8 cellular contexts compared by ENCODE assay signal in the genomic region with DNA sequence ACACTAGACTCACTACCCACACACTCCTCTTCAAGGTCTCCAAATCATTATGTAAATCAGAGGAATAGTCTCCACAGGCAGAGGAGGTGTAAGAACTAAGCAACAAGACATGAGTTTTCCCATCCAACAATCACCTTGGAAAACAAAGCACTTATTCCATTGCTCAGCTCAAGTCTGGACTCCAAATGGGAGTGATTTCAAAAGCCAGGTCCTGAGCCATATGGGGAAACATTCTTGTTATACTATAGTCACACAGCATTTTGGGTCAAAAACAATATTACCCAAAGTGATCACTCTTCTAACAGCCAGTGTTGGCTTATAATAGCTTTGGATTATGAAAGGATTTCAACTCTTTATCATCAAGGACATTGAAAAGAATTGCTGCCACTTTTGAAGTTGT. TPM values are rescaled to one million over a fixed set of nuclear protein-coding genes. Genes with fewer than 3 reads are reported as not detected.
A peak's percentile ranks its signal among the peaks of the same experiment; 100 is the strongest.
DNase-seq lines count a peak whose midpoint lies in the region; ATAC-seq and TF ChIP-seq lines count a peak whose summit lies in the region.

No MANE protein-coding gene starts in this region.

- peaks cover 3% of the 10 kb centered on the region for H3K27me3 Mint-ChIP-seq in memory B cell

- H3K4me3 Mint-ChIP-seq in memory B cell, result peak overlapping the region; percentile 87

- H3K36me3 ChIP-seq in heart left ventricle (peaks cover 0 to 3% (median 0%) of the 10 kb centered on the region in 9 donors), tibial nerve (peaks cover 0 to 14% (median 0%) of the 10 kb centered on the region in 3 donors)

- no peaks in the 10 kb centered on the region for H3K36me3 Mint-ChIP-seq in activated naive CD4-positive, alpha-beta T cell treated with anti-CD3 and anti-CD28 coated beads, Interleukin-2, amount 50 U/mL, for 72 hours
- no peaks in the 10 kb centered on the region for H3K36me3 Mint-ChIP-seq in memory B cell

- H3K4me3 ChIP-seq in heart left ventricle (peak overlapping the region in 9 of 12 donors; percentile 51 to 71 (median 61)), tibial nerve (peak overlapping the region in 2 of 4 donors; percentile 64)

- H3K9me3 Mint-ChIP-seq in activated naive CD4-positive, alpha-beta T cell treated with anti-CD3 and anti-CD28 coated beads, Interleukin-2, amount 50 U/mL, for 72 hours, result no peaks in the 10 kb centered on the region
- no peaks in the 10 kb centered on the region for H3K9me3 Mint-ChIP-seq in memory B cell

- no peaks in the 10 kb centered on the region for H3K27me3 ChIP-seq in heart left ventricle
- no peaks in the 10 kb centered on the region for H3K27me3 ChIP-seq in tibial nerve

- DNase-seq in heart left ventricle, result no peak
- no peak for DNase-seq in Right ventricle myocardium superior
- no peak for DNase-seq in activated naive CD4-positive, alpha-beta T cell treated with anti-CD3 and anti-CD28 coated beads, Interleukin-2, amount 50 U/mL, for 72 hours (ENCODE audit: low spot score in 2 of 2)
- no peak for DNase-seq in memory B cell (ENCODE audit: low spot score in 2 of 2)
- DNase-seq in tibial nerve (ENCODE audit: low spot score in 2 of 2), result no peak
- DNase-seq in NCI-H446 (lab: John Stamatoyannopoulos, UW), result no peak
- DNase-seq in iPS-NIHi7 (ENCODE audit: extremely low spot score), result no peak

- ATAC-seq in heart left ventricle (no peak), Right ventricle myocardium superior (ENCODE audit: poor library complexity) (no peak), memory B cell (ENCODE audit: low read depth) (no peak), HG03521 (IDR thresholded peaks at IDR 0.05; ENCODE audit: unreplicated experiment) (no peak)
- ATAC-seq in activated naive CD4-positive, alpha-beta T cell treated with anti-CD3 and anti-CD28 coated beads, Interleukin-2, amount 50 U/mL, for 72 hours, result peak in 1 of 2 donors; percentile 6

- peak overlapping the region; percentile 96 for H3K27ac Mint-ChIP-seq in activated naive CD4-positive, alpha-beta T cell treated with anti-CD3 and anti-CD28 coated beads, Interleukin-2, amount 50 U/mL, for 72 hours
- peak overlapping the region; percentile 91 for H3K27ac Mint-ChIP-seq in memory B cell

- TF ChIP-seq CTCF in heart left ventricle (IDR thresholded peaks at IDR 0.05) (no peak), tibial nerve (IDR thresholded peaks at IDR 0.05) (no peak)

- TF ChIP-seq POLR2A in heart left ventricle (IDR thresholded peaks at IDR 0.05) (no peak), tibial nerve (IDR thresholded peaks at IDR 0.05) (no peak)

- intact Hi-C loops in heart left ventricle (cut with DNase I) (loop anchor here (1.0 to 10.0 kb wide), 11 partner anchors 21 to 153 kb away; partner anchors contain the start of genes RPL7L1 (in 8 of the 10) and TBCC (in 1 of the 10)), Right ventricle myocardium superior (cut with DNase I) (loop anchor here (2.0 kb wide), 1 partner anchor 65 kb away; no protein-coding TSS in a partner anchor)

- TF ChIP-seq EP300 in tibial nerve (IDR thresholded peaks at IDR 0.05), result no peak

- H3K4me1 ChIP-seq in heart left ventricle, result peaks cover 0 to 18% (median 11%) of the 10 kb centered on the region in 12 donors
- H3K4me1 ChIP-seq in tibial nerve, result peaks cover 0 to 15% (median 8%) of the 10 kb centered on the region in 4 donors

- H3K27ac ChIP-seq in heart left ventricle (peak overlapping the region; percentile 2 to 90 (median 72)), tibial nerve (peak overlapping the region; percentile 30 to 87 (median 82))

- H3K9me3 ChIP-seq in heart left ventricle, result no peaks in the 10 kb centered on the region
- H3K9me3 ChIP-seq in tibial nerve, result no peaks in the 10 kb centered on the region

- peaks cover 7% of the 10 kb centered on the region for H3K4me1 Mint-ChIP-seq in memory B cell

RNA-seq across cellular contexts. Expression of gene PRPH2, which starts 3.6 kb away (rescaled TPM):
- 1 to 10 TPM in 5 of 9 donors, under 1 TPM in 4; 0.44 to 2.6 (median 1.0) TPM for total RNA-seq in heart left ventricle
- under 1 TPM; 0.23 to 0.91 TPM for polyA plus RNA-seq in heart left ventricle
- 0.30 TPM for total RNA-seq in Right ventricle myocardium superior
- total RNA-seq in activated naive CD4-positive, alpha-beta T cell treated with anti-CD3 and anti-CD28 coated beads, Interleukin-2, amount 50 U/mL, for 72 hours, result not detected
- 1 to 10 TPM in 2 of 4 donors, under 1 TPM in 1, not detected in 1; 0.22 to 1.5 (median 1.2) TPM for total RNA-seq in tibial nerve

RNA-seq across cellular contexts. Expression of gene TBCC, which starts 19.9 kb away (rescaled TPM):
- total RNA-seq in heart left ventricle (10 to 100 TPM; 10.4 to 21.7 (median 15.4) TPM), Right ventricle myocardium superior (10.2 TPM), tibial nerve (10 to 100 TPM; 20.7 to 29.4 (median 25.4) TPM)
- 10 to 100 TPM; 16.9 to 19.7 TPM for polyA plus RNA-seq in heart left ventricle
- total RNA-seq in activated naive CD4-positive, alpha-beta T cell treated with anti-CD3 and anti-CD28 coated beads, Interleukin-2, amount 50 U/mL, for 72 hours, result 10 to 100 TPM; 14.2 to 19.5 TPM

RNA-seq across cellular contexts. Expression of gene BICRAL, which starts 55.8 kb away (rescaled TPM):
- total RNA-seq in heart left ventricle (10 to 100 TPM in 8 of 9 donors, 1 to 10 TPM in 1; 9.9 to 17.1 (median 13.3) TPM), Right ventricle myocardium superior (10.8 TPM), tibial nerve (10 to 100 TPM; 17.1 to 25.1 (median 23.2) TPM)
- 1 to 10 TPM; 2.5 to 6.0 TPM for polyA plus RNA-seq in heart left ventricle
- total RNA-seq in activated naive CD4-positive, alpha-beta T cell treated with anti-CD3 and anti-CD28 coated beads, Interleukin-2, amount 50 U/mL, for 72 hours, result 10 to 100 TPM; 12.4 to 15.0 TPM
